Comparison of ENCODE assay signal across 9 cellular contexts in the genomic region with DNA sequence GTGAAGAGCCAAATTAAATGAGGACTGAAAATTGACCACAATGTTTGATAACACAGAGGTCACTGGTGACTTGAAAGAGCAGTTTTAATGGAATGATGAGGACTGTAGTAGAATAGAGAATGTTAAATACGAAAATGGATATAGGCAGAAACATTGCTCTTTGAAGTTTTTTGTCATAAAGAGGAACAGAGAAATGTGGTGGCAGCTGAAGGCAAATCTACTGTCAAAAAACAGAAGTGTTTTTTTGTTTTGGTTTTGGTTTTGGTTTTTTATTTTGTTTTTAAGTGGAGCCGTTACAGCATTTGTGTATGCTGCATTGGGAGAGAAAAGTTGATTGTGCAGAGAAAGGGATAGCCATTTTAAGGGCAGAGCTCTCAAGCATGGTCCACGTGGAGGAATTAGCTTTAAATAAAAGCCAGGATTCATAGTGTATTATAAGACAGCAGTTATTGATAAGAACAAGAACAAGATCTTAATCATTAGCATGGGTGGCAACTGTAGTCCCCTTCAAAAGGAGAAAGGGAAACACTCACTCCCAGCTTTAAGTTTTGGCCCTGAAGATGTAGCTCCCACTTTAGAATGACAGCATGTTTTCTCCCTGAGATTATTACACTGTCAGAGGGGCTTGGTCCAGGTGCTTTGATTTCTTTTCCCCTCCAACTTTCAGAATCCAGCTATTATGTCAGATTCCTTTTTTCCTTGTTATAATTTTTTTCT.
DNase-seq lines count a peak whose midpoint lies in the region; ATAC-seq and TF ChIP-seq lines count a peak whose summit lies in the region.
"Had no signal": no experiment of that assay in that cellular context is flagged by ENCODE, and none has a peak within 500 bp of the region (broad histone marks: within the 10 kb centered on the region; RNA-seq: fewer than 3 reads in every experiment).

No MANE protein-coding gene starts in this region.

- no peak for TF ChIP-seq CTCF in activated CD8-positive, alpha-beta T cell treated with anti-CD3 and anti-CD28 coated beads for 36 hours (IDR thresholded peaks at IDR 0.05)

- H3K4me1 Mint-ChIP-seq in activated CD8-positive, alpha-beta T cell treated with anti-CD3 and anti-CD28 coated beads, Interleukin-2, amount 10 ng/mL, durations not matched to agents 7 days and 5 days (ENCODE audit: low read depth), result peaks cover 16% of the 10 kb centered on the region
- H3K4me1 Mint-ChIP-seq in activated CD8-positive, alpha-beta T cell treated with anti-CD3 and anti-CD28 coated beads for 36 hours (ENCODE audit: low read depth), result peaks cover 7% of the 10 kb centered on the region
- H3K4me1 Mint-ChIP-seq in activated CD4-positive, alpha-beta T cell treated with anti-CD3 and anti-CD28 coated beads for 36 hours, result peaks cover 7% of the 10 kb centered on the region

- CTCF ChIA-PET in activated CD8-positive, alpha-beta T cell treated with anti-CD3 and anti-CD28 coated beads, Interleukin-2, amount 10 ng/mL, durations not matched to agents 7 days and 5 days (lab: Charles Lee), result interaction anchor here (0.8 kb wide), 1 partner anchor 9 kb away, joined by 3 read pairs; no protein-coding TSS in a partner anchor
- CTCF ChIA-PET in activated CD8-positive, alpha-beta T cell treated with anti-CD3 and anti-CD28 coated beads for 36 hours (lab: Charles Lee), result no interaction called here
- CTCF ChIA-PET in activated CD4-positive, alpha-beta T cell treated with anti-CD3 and anti-CD28 coated beads for 36 hours (lab: Charles Lee), result no interaction called here

- H3K27me3 Mint-ChIP-seq in activated CD8-positive, alpha-beta T cell treated with anti-CD3 and anti-CD28 coated beads, Interleukin-2, amount 10 ng/mL, durations not matched to agents 7 days and 5 days (ENCODE audit: low read depth), result no peaks in the 10 kb centered on the region
- peaks cover 1% of the 10 kb centered on the region for H3K27me3 Mint-ChIP-seq in activated CD8-positive, alpha-beta T cell treated with anti-CD3 and anti-CD28 coated beads for 36 hours
- no peaks in the 10 kb centered on the region for H3K27me3 Mint-ChIP-seq in activated CD4-positive, alpha-beta T cell treated with anti-CD3 and anti-CD28 coated beads for 36 hours

- peak overlapping the region; percentile 38 for H3K4me3 Mint-ChIP-seq in activated CD8-positive, alpha-beta T cell treated with anti-CD3 and anti-CD28 coated beads, Interleukin-2, amount 10 ng/mL, durations not matched to agents 7 days and 5 days
- H3K4me3 Mint-ChIP-seq in activated CD8-positive, alpha-beta T cell treated with anti-CD3 and anti-CD28 coated beads for 36 hours, result no peak overlapping the region
- no peak overlapping the region for H3K4me3 Mint-ChIP-seq in activated CD4-positive, alpha-beta T cell treated with anti-CD3 and anti-CD28 coated beads for 36 hours

- H3K27ac Mint-ChIP-seq in activated CD8-positive, alpha-beta T cell treated with anti-CD3 and anti-CD28 coated beads, Interleukin-2, amount 10 ng/mL, durations not matched to agents 7 days and 5 days, result no peak overlapping the region
- H3K27ac Mint-ChIP-seq in activated CD8-positive, alpha-beta T cell treated with anti-CD3 and anti-CD28 coated beads for 36 hours, result no peak overlapping the region
- H3K27ac Mint-ChIP-seq in activated CD4-positive, alpha-beta T cell treated with anti-CD3 and anti-CD28 coated beads for 36 hours, result no peak overlapping the region

- H3K36me3 Mint-ChIP-seq in activated CD8-positive, alpha-beta T cell treated with anti-CD3 and anti-CD28 coated beads, Interleukin-2, amount 10 ng/mL, durations not matched to agents 7 days and 5 days (ENCODE audit: low read depth), result no peaks in the 10 kb centered on the region
- H3K36me3 Mint-ChIP-seq in activated CD8-positive, alpha-beta T cell treated with anti-CD3 and anti-CD28 coated beads for 36 hours (ENCODE audit: low read depth), result no peaks in the 10 kb centered on the region
- H3K36me3 Mint-ChIP-seq in activated CD4-positive, alpha-beta T cell treated with anti-CD3 and anti-CD28 coated beads for 36 hours (ENCODE audit: low read depth), result no peaks in the 10 kb centered on the region

- H3K9me3 Mint-ChIP-seq in activated CD8-positive, alpha-beta T cell treated with anti-CD3 and anti-CD28 coated beads, Interleukin-2, amount 10 ng/mL, durations not matched to agents 7 days and 5 days (ENCODE audit: insufficient read depth), result no peaks in the 10 kb centered on the region
- no peaks in the 10 kb centered on the region for H3K9me3 Mint-ChIP-seq in activated CD8-positive, alpha-beta T cell treated with anti-CD3 and anti-CD28 coated beads for 36 hours
- no peaks in the 10 kb centered on the region for H3K9me3 Mint-ChIP-seq in activated CD4-positive, alpha-beta T cell treated with anti-CD3 and anti-CD28 coated beads for 36 hours (ENCODE audit: low read depth)

- POLR2A ChIA-PET in activated CD8-positive, alpha-beta T cell treated with anti-CD3 and anti-CD28 coated beads, Interleukin-2, amount 10 ng/mL, durations not matched to agents 7 days and 5 days (lab: Charles Lee), result no interaction called here
- POLR2A ChIA-PET in activated CD8-positive, alpha-beta T cell treated with anti-CD3 and anti-CD28 coated beads for 36 hours (lab: Charles Lee), result no interaction called here
- POLR2A ChIA-PET in activated CD4-positive, alpha-beta T cell treated with anti-CD3 and anti-CD28 coated beads for 36 hours (lab: Charles Lee), result interaction anchor here (0.6 kb wide), 1 partner anchor 155 kb away, joined by 5 read pairs; no protein-coding TSS in a partner anchor

- DNase-seq in activated CD8-positive, alpha-beta T cell treated with anti-CD3 and anti-CD28 coated beads, Interleukin-2, amount 10 ng/mL, durations not matched to agents 7 days and 5 days, result no peak
- DNase-seq in activated CD8-positive, alpha-beta T cell treated with anti-CD3 and anti-CD28 coated beads for 36 hours, result no peak
- DNase-seq in NOMO-1 treated with DMSO at 0.1 percent for 48 hours (lab: John Stamatoyannopoulos, UW; ENCODE audit: unreplicated experiment) (peak; percentile 98), superior temporal gyrus (ENCODE audit: extremely low spot score) (peak; percentile 21), NCI-H2227 (lab: John Stamatoyannopoulos, UW; ENCODE audit: unreplicated experiment) (no peak), NCI-H524 (lab: John Stamatoyannopoulos, UW) (no peak)
- DNase-seq in activated CD4-positive, alpha-beta T cell treated with anti-CD3 and anti-CD28 coated beads for 36 hours, result no peak
- DNase-seq: tibial artery had no signal

- intact Hi-C loops in activated CD8-positive, alpha-beta T cell treated with anti-CD3 and anti-CD28 coated beads for 36 hours (cut with micrococcal nuclease), result no loop called here
- intact Hi-C loops in activated CD4-positive, alpha-beta T cell treated with anti-CD3 and anti-CD28 coated beads for 36 hours (cut with DNase I, micrococcal nuclease), result no loop called here

- no peak for ATAC-seq in activated CD8-positive, alpha-beta T cell treated with anti-CD3 and anti-CD28 coated beads, Interleukin-2, amount 10 ng/mL, durations not matched to agents 7 days and 5 days
- ATAC-seq in activated CD8-positive, alpha-beta T cell treated with anti-CD3 and anti-CD28 coated beads for 36 hours, result no peak
- peak; percentile 95 for ATAC-seq in HG02884 (IDR thresholded peaks at IDR 0.05; ENCODE audit: unreplicated experiment)
- ATAC-seq in activated CD4-positive, alpha-beta T cell treated with anti-CD3 and anti-CD28 coated beads for 36 hours, result no peak

Comparison
In these comparisons a context has a peak if more than half of its experiments do, and no peak if none do; other contexts are left out.
1. DNase-seq: peak in NOMO-1 treated with DMSO at 0.1 percent for 48 hours (single experiment) and superior temporal gyrus (single experiment); none in activated CD8-positive, alpha-beta T cell treated with anti-CD3 and anti-CD28 coated beads, Interleukin-2, amount 10 ng/mL, durations not matched to agents 7 days and 5 days (single experiment), activated CD8-positive, alpha-beta T cell treated with anti-CD3 and anti-CD28 coated beads for 36 hours (single experiment), NCI-H2227 (single experiment), activated CD4-positive, alpha-beta T cell treated with anti-CD3 and anti-CD28 coated beads for 36 hours (single experiment) and NCI-H524 (0 of 2).